In the genomic region with DNA sequence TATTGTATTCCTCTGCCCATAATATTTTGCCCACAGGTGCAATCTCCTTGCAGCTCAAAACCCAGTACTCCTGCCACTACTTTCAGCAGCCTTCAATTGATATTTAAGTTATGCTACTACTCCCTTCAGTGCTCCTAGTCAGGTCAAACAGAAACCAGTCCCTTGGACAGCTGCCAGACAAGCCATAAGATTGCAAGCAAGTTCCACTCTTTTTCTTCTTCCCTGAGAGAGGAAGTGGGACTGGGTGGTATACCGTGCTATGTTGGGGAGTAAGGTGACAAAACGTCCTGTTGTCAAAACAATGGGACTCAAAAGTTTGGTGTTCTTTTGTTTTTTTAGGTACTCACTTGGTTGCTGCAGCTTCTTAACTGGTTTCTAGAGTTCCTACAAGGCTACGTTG, we compare ENCODE assay signal across 18 cellular contexts.
DNase-seq lines count a peak whose midpoint lies in the region; ATAC-seq and TF ChIP-seq lines count a peak whose summit lies in the region.
"Had no signal": no experiment of that assay in that cellular context is flagged by ENCODE, and none has a peak within 500 bp of the region (broad histone marks: within the 10 kb centered on the region; RNA-seq: fewer than 3 reads in every experiment).

No MANE protein-coding gene starts in this region.

- no peaks in the 10 kb centered on the region for H3F3A ChIP-seq in PC-3 (ENCODE audit: low read length, unreplicated experiment)

- peak; percentile 82 for DNase-seq in NOMO-1 treated with DMSO at 0.1 percent for 48 hours (lab: John Stamatoyannopoulos, UW; ENCODE audit: unreplicated experiment)
- DNase-seq in colonic mucosa: peak; percentile 55
- DNase-seq in renal cortical epithelial cell (ENCODE audit: low read depth): peak; percentile 68
- no peak for DNase-seq in PC-3
- no peak for DNase-seq in NCI-H524 (lab: John Stamatoyannopoulos, UW)
- DNase-seq in progenitor cell of endocrine pancreas (ENCODE audit: low spot score, unreplicated experiment): no peak
- DNase-seq in cerebellar nuclear complex (lab: John Stamatoyannopoulos, UW): no peak
- DNase-seq: activated CD4-positive, alpha-beta T cell treated with anti-CD3 and anti-CD28 coated beads, Interleukin-2, amount 50 U/mL, for 48 hours; activated effector memory CD4-positive, alpha-beta T cell treated with anti-CD3 and anti-CD28 coated beads, Interleukin-2, amount 50 U/mL, for 16 hours; caudate nucleus; CD8-positive, alpha-beta memory T cell; NCI-H1417; NCI-H82; SW 1271 had no signal

- H3K4me1 Mint-ChIP-seq in progenitor cell of endocrine pancreas (ENCODE audit: low read depth): peaks cover 16% of the 10 kb centered on the region

- H3K27me3 Mint-ChIP-seq in progenitor cell of endocrine pancreas: no peaks in the 10 kb centered on the region

- H3K4me2 ChIP-seq in PC-3 (ENCODE audit: low read length): no peak overlapping the region

- H4K20me1 ChIP-seq in PC-3 (ENCODE audit: low read length): no peaks in the 10 kb centered on the region

- H3K4me3 ChIP-seq in HEK293 (ENCODE audit: low read depth, low read length): no peak overlapping the region
- H3K4me3 ChIP-seq in colonic mucosa: no peak overlapping the region
- no peak overlapping the region for H3K4me3 ChIP-seq in PC-3 (ENCODE audit: low read length)
- H3K4me3 ChIP-seq: thoracic aorta had no signal

- CTCF ChIA-PET in HEK293 (lab: Yijun Ruan, JAX) (no interaction called here), PC-3 (lab: Charles Lee) (no interaction called here)

- no peaks in the 10 kb centered on the region for H3K4me1 ChIP-seq in HEK293 (ENCODE audit: control insufficient read depth, insufficient read depth, low read length)
- H3K4me1 ChIP-seq in colonic mucosa: no peaks in the 10 kb centered on the region
- no peaks in the 10 kb centered on the region; the same call in 1 of the 2 replicates for H3K4me1 ChIP-seq in PC-3 (ENCODE audit: insufficient read depth, low read length)

- no peak overlapping the region for H2AFZ ChIP-seq in PC-3 (ENCODE audit: low read length)

- intact Hi-C loops in colonic mucosa (cut with DNase I): no loop called here
- intact Hi-C loops in PC-3 (cut with micrococcal nuclease): no loop called here

- H3K4me3 Mint-ChIP-seq in progenitor cell of endocrine pancreas (ENCODE audit: low read depth): no peak overlapping the region
- H3K4me3 Mint-ChIP-seq: CD8-positive, alpha-beta memory T cell had no signal

- H3K36me3 ChIP-seq in HEK293 (ENCODE audit: control insufficient read depth in 2 of 2, insufficient read depth in 1 of 2, low read length in 2 of 2) (no peaks in the 10 kb centered on the region), colonic mucosa (no peaks in the 10 kb centered on the region), PC-3 (ENCODE audit: low read depth, low read length) (no peaks in the 10 kb centered on the region)
- H3K36me3 ChIP-seq: thoracic aorta had no signal

- no peaks in the 10 kb centered on the region for H3K27me3 ChIP-seq in colonic mucosa
- no peaks in the 10 kb centered on the region for H3K27me3 ChIP-seq in PC-3 (ENCODE audit: low read length)

- H3K27ac Mint-ChIP-seq in progenitor cell of endocrine pancreas: no peak overlapping the region
- H3K27ac Mint-ChIP-seq: CD8-positive, alpha-beta memory T cell had no signal

- ATAC-seq in PC-3: no peak
- ATAC-seq: sciatic nerve had no signal

- no TSS peak for BruUV-seq in PC-3 (replicated peaks; lab: Mats Ljungman, UMichigan)

- no peaks in the 10 kb centered on the region for H3K9me2 ChIP-seq in PC-3 (replicated peaks; ENCODE audit: low read length)

- POLR2A ChIA-PET in HEK293 (lab: Yijun Ruan, JAX): no interaction called here
- POLR2A ChIA-PET in PC-3 (lab: Charles Lee; ENCODE audit: unreplicated experiment): no interaction called here

- no peaks in the 10 kb centered on the region for H3K79me2 ChIP-seq in PC-3 (ENCODE audit: low read length)

- H3K27ac ChIP-seq in HEK293 (ENCODE audit: extremely low read depth, low read depth, low read length) (no peak overlapping the region), colonic mucosa (no peak overlapping the region), PC-3 (ENCODE audit: low read length) (no peak overlapping the region)
- H3K27ac ChIP-seq: epithelial cell of prostate, thoracic aorta had no signal

- no peak overlapping the region for H3K9ac ChIP-seq in colonic mucosa (ENCODE audit: low read depth in 2 of 2, low read length in 2 of 2)
- H3K9ac ChIP-seq in PC-3 (ENCODE audit: low read length): no peak overlapping the region

- TF ChIP-seq CTCF in HEK293 (tag by site-specific recombination; IDR thresholded peaks at IDR 0.05) (no peak), colonic mucosa (IDR thresholded peaks at IDR 0.05) (no peak), PC-3 (conservative IDR thresholded peaks at IDR 0.05; ENCODE audit: low read depth, low read length) (no peak), progenitor cell of endocrine pancreas (IDR thresholded peaks at IDR 0.05; ENCODE audit: unreplicated experiment) (no peak)

- no peaks in the 10 kb centered on the region for H3K9me3 ChIP-seq in HEK293 (ENCODE audit: control insufficient read depth, insufficient read depth, low read depth, low read length)
- H3K9me3 ChIP-seq in colonic mucosa: no peaks in the 10 kb centered on the region
- no peaks in the 10 kb centered on the region for H3K9me3 ChIP-seq in PC-3 (ENCODE audit: low read length)
- H3K9me3 ChIP-seq: thoracic aorta had no signal

- peaks cover 10% of the 10 kb centered on the region for H3K9me3 Mint-ChIP-seq in progenitor cell of endocrine pancreas (ENCODE audit: low read depth)

- no peaks in the 10 kb centered on the region for H3K36me3 Mint-ChIP-seq in progenitor cell of endocrine pancreas (ENCODE audit: insufficient read depth)
- H3K36me3 Mint-ChIP-seq: CD8-positive, alpha-beta memory T cell had no signal

TF ChIP-seq in HEK293, 187 proteins besides CTCF, POLR2A, EP300 and RAD21:
- TF ChIP-seq ZNF174 (tag by site-specific recombination; IDR thresholded peaks at IDR 0.05): no peak
- TF ChIP-seq ZNF585B (tag by site-specific recombination; IDR thresholded peaks at IDR 0.05): peak; percentile 44
- TF ChIP-seq KLF9 (tag by site-specific recombination; IDR thresholded peaks at IDR 0.05; ENCODE audit: low read depth): no peak

Comparison
In these comparisons a context has a peak if more than half of its experiments do, and no peak if none do; other contexts are left out.
1. DNase-seq: peak in NOMO-1 treated with DMSO at 0.1 percent for 48 hours (single experiment), colonic mucosa (single experiment) and renal cortical epithelial cell (single experiment); none in PC-3 (single experiment), NCI-H524 (0 of 2), progenitor cell of endocrine pancreas (single experiment) and cerebellar nuclear complex (0 of 2).